ENCODE assay signal across 27 cellular contexts in genomic region chr2:205850172-205850571, GRCh38.
"Had no signal": no experiment of that assay in that cellular context is flagged by ENCODE, and none has a peak within 500 bp of the region (broad histone marks: within the 10 kb centered on the region; RNA-seq: fewer than 3 reads in every experiment).

No MANE protein-coding gene starts in this region.

- H3K4me3 Mint-ChIP-seq: activated CD8-positive, alpha-beta T cell treated with anti-CD3 and anti-CD28 coated beads for 36 hours; activated naive CD8-positive, alpha-beta T cell; activated T-cell treated with anti-CD3 and anti-CD28 coated beads, Interleukin-2, amount 50 U/mL, for 4 hours; activated T-helper 17 cell treated with anti-CD3 and anti-CD28 coated beads, Interleukin-2, amount 50 U/mL, for 72 hours; central memory CD8-positive, alpha-beta T cell; dendritic cell treated with granulocyte-macrophage colony-stimulating factor and Interleukin-4, amounts not matched to agents 40 ng/mL and 50 ng/mL, for 4 days; endodermal cell; WTC11 had no signal

- H3K36me3 ChIP-seq: brain microvascular endothelial cell, gastroesophageal sphincter had no signal

- H3K9me3 Mint-ChIP-seq: activated CD8-positive, alpha-beta T cell treated with anti-CD3 and anti-CD28 coated beads for 36 hours; activated T-cell treated with anti-CD3 and anti-CD28 coated beads, Interleukin-2, amount 50 U/mL, for 4 hours; activated T-helper 17 cell treated with anti-CD3 and anti-CD28 coated beads, Interleukin-2, amount 50 U/mL, for 72 hours; central memory CD8-positive, alpha-beta T cell; endodermal cell had no signal

- H3K9me3 ChIP-seq: gastroesophageal sphincter had no signal

- H3K36me3 Mint-ChIP-seq: activated naive CD8-positive, alpha-beta T cell; WTC11 had no signal

- ATAC-seq: activated CD8-positive, alpha-beta T cell treated with anti-CD3 and anti-CD28 coated beads for 36 hours; activated T-cell treated with anti-CD3 and anti-CD28 coated beads, Interleukin-2, amount 50 U/mL, for 4 hours; activated T-helper 17 cell treated with anti-CD3 and anti-CD28 coated beads, Interleukin-2, amount 50 U/mL, for 72 hours; esophagus mucosa; gastroesophageal sphincter; WTC11 had no signal

- DNase-seq: activated CD4-positive, alpha-beta T cell treated with anti-CD3 and anti-CD28 coated beads for 48 hours; activated CD4-positive, alpha-beta T cell treated with anti-CD3 and anti-CD28 coated beads, Interleukin-2, amount 50 U/mL, for 1 hour; activated CD4-positive, alpha-beta T cell treated with anti-CD3 and anti-CD28 coated beads, Interleukin-2, amount 50 U/mL, for 48 hours; activated CD8-positive, alpha-beta memory T cell treated with anti-CD3 and anti-CD28 coated beads for 24 hours; activated CD8-positive, alpha-beta T cell treated with anti-CD3 and anti-CD28 coated beads for 36 hours; activated effector memory CD4-positive, alpha-beta T cell treated with Interleukin-2 at 50 U/mL for 16 hours; activated gamma-delta T cell treated with Interleukin-2 at 50 U/mL for 16 hours; activated naive CD4-positive, alpha-beta T cell treated with anti-CD3 and anti-CD28 coated beads, Interleukin-2, amount 50 U/mL, for 16 hours; activated naive CD4-positive, alpha-beta T cell treated with Interleukin-2 at 50 U/mL for 16 hours; activated T-cell treated with anti-CD3 and anti-CD28 coated beads, Interleukin-2, amount 50 U/mL, for 4 hours; amniotic stem cell; anterior cingulate cortex; brain microvascular endothelial cell; dorsolateral prefrontal cortex; effector memory CD4-positive, alpha-beta T cell; endodermal cell; foreskin melanocyte; T-helper 2 cell had no signal

- H3K27me3 ChIP-seq: brain microvascular endothelial cell, gastroesophageal sphincter had no signal

- H3K4me3 ChIP-seq: coronary artery, dorsolateral prefrontal cortex, gastroesophageal sphincter had no signal

- H3K27ac Mint-ChIP-seq: activated CD8-positive, alpha-beta T cell treated with anti-CD3 and anti-CD28 coated beads for 36 hours; activated naive CD8-positive, alpha-beta T cell; activated T-helper 17 cell treated with anti-CD3 and anti-CD28 coated beads, Interleukin-2, amount 50 U/mL, for 72 hours; dendritic cell treated with granulocyte-macrophage colony-stimulating factor and Interleukin-4, amounts not matched to agents 40 ng/mL and 50 ng/mL, for 4 days; endodermal cell; WTC11 had no signal

- H3K4me1 Mint-ChIP-seq: activated T-helper 17 cell treated with anti-CD3 and anti-CD28 coated beads, Interleukin-2, amount 50 U/mL, for 72 hours; central memory CD8-positive, alpha-beta T cell had no signal

- H3K27ac ChIP-seq: brain microvascular endothelial cell, coronary artery, dorsolateral prefrontal cortex, gastroesophageal sphincter, VCaP had no signal
